Comparison of ENCODE assay signal across 1 cellular context in genomic region chr3:74789111-74789510, GRCh38.
TF ChIP-seq lines count a peak whose summit lies in the region.

No MANE protein-coding gene starts in this region.

TF ChIP-seq in HepG2, 621 proteins besides CTCF, POLR2A, EP300 and RAD21 (continued from another document):
- TF ChIP-seq POGK (CRISPR knock-in tag; conservative IDR thresholded peaks at IDR 0.05): no peak
- no peak for TF ChIP-seq TCF12 (IDR thresholded peaks at IDR 0.05)
- TF ChIP-seq TCF12 (CRISPR knock-in tag; IDR thresholded peaks at IDR 0.05): no peak
TF ChIP-seq in HepG2: peak in this region for 1.
